Comparison of ENCODE assay signal across 14 cellular contexts in genomic region chr13:20090349-20090748, GRCh38.
A peak's percentile ranks its signal among the peaks of the same experiment; 100 is the strongest.
DNase-seq lines count a peak whose midpoint lies in the region; ATAC-seq and TF ChIP-seq lines count a peak whose summit lies in the region.
"Had no signal": no experiment of that assay in that cellular context is flagged by ENCODE, and none has a peak within 500 bp of the region (broad histone marks: within the 10 kb centered on the region; RNA-seq: fewer than 3 reads in every experiment).

No MANE protein-coding gene starts in this region.

- CTCF ChIA-PET in CD4-positive, alpha-beta T cell (lab: Charles Lee): interaction anchor here (0.5 to 1.1 kb wide), 2 partner anchors 18 to 698 kb away, joined by 3 read pairs; no protein-coding TSS in a partner anchor

- H3K4me1 Mint-ChIP-seq in CD4-positive, alpha-beta T cell (ENCODE audit: low read depth): no peaks in the 10 kb centered on the region
- H3K4me1 Mint-ChIP-seq in HFFc6 (ENCODE audit: low read depth) (no peaks in the 10 kb centered on the region), T-helper 17 cell (peaks cover 2% of the 10 kb centered on the region)
- H3K4me1 Mint-ChIP-seq: IgD-negative memory B cell had no signal

- no peak for DNase-seq in CD4-positive, alpha-beta T cell
- DNase-seq in HFFc6 (no peak), T-helper 17 cell (no peak), inferior parietal cortex (ENCODE audit: extremely low spot score) (no peak), epidermal melanocyte (ENCODE audit: insufficient read length, low spot score) (no peak), NCI-H1092 treated with DMSO at 0.1 percent for 48 hours (lab: John Stamatoyannopoulos, UW) (no peak)
- DNase-seq: brain microvascular endothelial cell, esophagus squamous epithelium, NCI-H2171, nucleus accumbens, SJCRH30 had no signal

- intact Hi-C loops in CD4-positive, alpha-beta T cell (cut with DNase I, micrococcal nuclease): loop anchor here (1.0 kb wide), 1 partner anchor 73 kb away; no protein-coding TSS in a partner anchor

- H3K27me3 Mint-ChIP-seq in CD4-positive, alpha-beta T cell: no peaks in the 10 kb centered on the region
- H3K27me3 Mint-ChIP-seq in HFFc6 (ENCODE audit: insufficient read depth): no peaks in the 10 kb centered on the region; the same call in 1 of the 2 replicates
- H3K27me3 Mint-ChIP-seq in T-helper 17 cell: no peaks in the 10 kb centered on the region
- H3K27me3 Mint-ChIP-seq: IgD-negative memory B cell had no signal

- H3K9me3 ChIP-seq in CD4-positive, alpha-beta T cell (ENCODE audit: control insufficient read depth, low read length): no peaks in the 10 kb centered on the region
- H3K9me3 ChIP-seq in T-helper 17 cell (ENCODE audit: control insufficient read depth, low read length, poor library complexity, severe bottlenecking) (no peaks in the 10 kb centered on the region), liver (ENCODE audit: control insufficient read depth in 4 of 4, low read length in 3 of 4) (no peaks in the 10 kb centered on the region)
- H3K9me3 ChIP-seq: esophagus squamous epithelium, SJCRH30 had no signal

- H3K4me3 ChIP-seq in liver (ENCODE audit: low read depth in 1 of 3, low read length in 3 of 3): no peak overlapping the region
- H3K4me3 ChIP-seq: esophagus squamous epithelium, SJCRH30 had no signal

- TF ChIP-seq CTCF in CD4-positive, alpha-beta T cell (IDR thresholded peaks at IDR 0.05): peak; percentile 28
- peak; percentile 22 for TF ChIP-seq CTCF in HFFc6 (IDR thresholded peaks at IDR 0.05)
- TF ChIP-seq CTCF in liver (IDR thresholded peaks at IDR 0.05; ENCODE audit: low read depth, low read length, missing input control): peak; percentile 5

- WGBS in liver: 75% methylated on average over 1 of the region's 1 CpG

- no peak overlapping the region for H3K27ac ChIP-seq in CD4-positive, alpha-beta T cell (ENCODE audit: low read depth, low read length)
- no peak overlapping the region for H3K27ac ChIP-seq in liver (ENCODE audit: low read depth in 1 of 2, low read length in 2 of 2)
- H3K27ac ChIP-seq: brain microvascular endothelial cell, esophagus squamous epithelium, SJCRH30 had no signal

- H3K4me1 ChIP-seq in liver (ENCODE audit: control insufficient read depth in 4 of 4, insufficient read depth in 4 of 4, low read length in 3 of 4): no peaks in the 10 kb centered on the region
- H3K4me1 ChIP-seq: esophagus squamous epithelium, SJCRH30 had no signal

- no peak overlapping the region for H3K4me3 Mint-ChIP-seq in CD4-positive, alpha-beta T cell
- H3K4me3 Mint-ChIP-seq in HFFc6 (no peak overlapping the region), T-helper 17 cell (no peak overlapping the region)
- H3K4me3 Mint-ChIP-seq: IgD-negative memory B cell had no signal

- peaks cover 0 to 10% (median 8%) of the 10 kb centered on the region in 4 donors for H3K36me3 ChIP-seq in liver (ENCODE audit: control insufficient read depth in 4 of 4, insufficient read depth in 3 of 4, low read depth in 1 of 4, low read length in 3 of 4)

- POLR2A ChIA-PET in CD4-positive, alpha-beta T cell (lab: Charles Lee): interaction anchor here (1.1 kb wide), 1 partner anchor 71 kb away, joined by 4 read pairs; the partner anchor contains the start of gene GJA3

- H3K9me3 Mint-ChIP-seq in CD4-positive, alpha-beta T cell: no peaks in the 10 kb centered on the region
- no peaks in the 10 kb centered on the region for H3K9me3 Mint-ChIP-seq in HFFc6
- H3K9me3 Mint-ChIP-seq: IgD-negative memory B cell had no signal

- peak; percentile 57 to 58 for TF ChIP-seq RAD21 in liver (IDR thresholded peaks at IDR 0.05)

- no peak overlapping the region for H3K9ac ChIP-seq in liver (ENCODE audit: low read depth in 1 of 2, low read length in 2 of 2)

- H3K27ac Mint-ChIP-seq in CD4-positive, alpha-beta T cell: no peak overlapping the region
- no peak overlapping the region for H3K27ac Mint-ChIP-seq in HFFc6
- no peak overlapping the region for H3K27ac Mint-ChIP-seq in T-helper 17 cell

- peak; percentile 57 for ATAC-seq in CD4-positive, alpha-beta T cell (ENCODE audit: poor library complexity)
- ATAC-seq in T-helper 17 cell (peak; percentile 51), GM19324 (IDR thresholded peaks at IDR 0.05; ENCODE audit: low FRiP score, unreplicated experiment) (no peak)

- H3K27me3 ChIP-seq in CD4-positive, alpha-beta T cell (ENCODE audit: control insufficient read depth, insufficient read depth, low read length): no peaks in the 10 kb centered on the region
- no peaks in the 10 kb centered on the region for H3K27me3 ChIP-seq in liver (ENCODE audit: control insufficient read depth in 4 of 4, insufficient read depth in 4 of 4, low read length in 3 of 4)
- H3K27me3 ChIP-seq: brain microvascular endothelial cell, esophagus squamous epithelium, SJCRH30 had no signal

- peaks cover 15% of the 10 kb centered on the region for H3K36me3 Mint-ChIP-seq in CD4-positive, alpha-beta T cell (ENCODE audit: low read depth)
- H3K36me3 Mint-ChIP-seq in HFFc6 (ENCODE audit: low read depth): peaks cover 14% of the 10 kb centered on the region
- no peaks in the 10 kb centered on the region for H3K36me3 Mint-ChIP-seq in T-helper 17 cell (ENCODE audit: low read depth)

TF ChIP-seq in liver, 16 proteins besides CTCF, POLR2A, EP300 and RAD21:
- TF ChIP-seq HNF4G (IDR thresholded peaks at IDR 0.05): no peak
